8 cellular contexts compared by ENCODE assay signal in genomic region chr1:20233394-20233793, GRCh38. TPM values are rescaled to one million over a fixed set of nuclear protein-coding genes. Genes with fewer than 3 reads are reported as not detected.
DNase-seq lines count a peak whose midpoint lies in the region; ATAC-seq and TF ChIP-seq lines count a peak whose summit lies in the region.

No MANE protein-coding gene starts in this region.

- no peak for DNase-seq in AG04450 (ENCODE audit: low read depth, low spot score)
- peak; percentile 55 for DNase-seq in GM20000 (ENCODE audit: low spot score)
- no peak for DNase-seq in RWPE2 (ENCODE audit: low spot score)
- DNase-seq in left ventricle myocardium inferior, result no peak
- DNase-seq in HPDE6-E6E7 (ENCODE audit: extremely low spot score), result no peak
- DNase-seq in stimulated activated CD8-positive, alpha-beta memory T cell treated with anti-CD3 and anti-CD28 coated beads, Interleukin-4, amount 100 ng/mL, for 48 hours, result no peak
- no peak for DNase-seq in neuronal stem cell (ENCODE audit: low spot score)

- no peak overlapping the region for H3K18ac ChIP-seq in neuronal stem cell (ENCODE audit: low read length)

- H2BK15ac ChIP-seq in neuronal stem cell (ENCODE audit: low read length), result no peak overlapping the region

- TF ChIP-seq CTCF in AG04450 (IDR thresholded peaks at IDR 0.05; ENCODE audit: low read depth, low read length) (peak; percentile 55), GM20000 (IDR thresholded peaks at IDR 0.05; ENCODE audit: extremely low read depth, missing control alignments) (peak; percentile 32), RWPE2 (IDR thresholded peaks at IDR 0.05; ENCODE audit: poor library complexity, severe bottlenecking) (peak; percentile 60), left ventricle myocardium inferior (IDR thresholded peaks at IDR 0.05; ENCODE audit: borderline replicate concordance) (peak; percentile 52)

- POLR2A ChIA-PET in AG04450 (lab: Yijun Ruan, JAX), result no interaction called here

- H2BK12ac ChIP-seq in neuronal stem cell (ENCODE audit: low read length), result no peak overlapping the region

- no CpG with 5 or more reads among the region's 3 CpGs for WGBS in neuronal stem cell (ENCODE audit: extremely low coverage in 2 of 2, insufficient read length in 2 of 2, insufficient replicate concordance in 1 of 2), 2 donors

- no peaks in the 10 kb centered on the region for H3K9me3 ChIP-seq in AG04450 (ENCODE audit: control insufficient read depth, insufficient read depth, low read length)
- H3K9me3 ChIP-seq in RWPE2 (ENCODE audit: severe bottlenecking), result no peaks in the 10 kb centered on the region
- H3K9me3 ChIP-seq in left ventricle myocardium inferior (replicated peaks), result no peaks in the 10 kb centered on the region
- H3K9me3 ChIP-seq in neuronal stem cell (replicated peaks in 1 of 2; ENCODE audit: control insufficient read depth in 2 of 2, insufficient read depth in 1 of 2, low read depth in 1 of 2, low read length in 2 of 2), result no peaks in the 10 kb centered on the region

- no peak overlapping the region for H3K4ac ChIP-seq in neuronal stem cell (ENCODE audit: low read length)

- no peak overlapping the region for H3K4me3 ChIP-seq in AG04450 (ENCODE audit: low read depth, low read length)
- no peak overlapping the region for H3K4me3 ChIP-seq in RWPE2 (ENCODE audit: severe bottlenecking)
- H3K4me3 ChIP-seq in left ventricle myocardium inferior, result no peak overlapping the region
- H3K4me3 ChIP-seq in neuronal stem cell (ENCODE audit: low read length in 2 of 2), result no peak overlapping the region

- H4K91ac ChIP-seq in neuronal stem cell (ENCODE audit: low read depth, low read length, poor library complexity), result no peak overlapping the region

- no peak overlapping the region for H4K8ac ChIP-seq in neuronal stem cell (ENCODE audit: low read depth, low read length)

- no peak overlapping the region for H2BK120ac ChIP-seq in neuronal stem cell (ENCODE audit: low read depth, low read length)

- intact Hi-C loops in left ventricle myocardium inferior (cut with micrococcal nuclease), result no loop called here

- H3K9ac ChIP-seq in neuronal stem cell (ENCODE audit: low read depth, low read length, poor library complexity), result no peak overlapping the region

- H3K4me1 ChIP-seq in RWPE2 (ENCODE audit: insufficient read depth, poor library complexity, severe bottlenecking) (peaks cover 15% of the 10 kb centered on the region), left ventricle myocardium inferior (peaks cover 8% of the 10 kb centered on the region), neuronal stem cell (ENCODE audit: control insufficient read depth in 2 of 2, insufficient read depth in 1 of 2, low read depth in 1 of 2, low read length in 2 of 2) (peaks cover 0 to 6% of the 10 kb centered on the region in 2 donors)

- no peak overlapping the region for H2AK5ac ChIP-seq in neuronal stem cell (ENCODE audit: low read depth, low read length)

- no peaks in the 10 kb centered on the region for H3K79me1 ChIP-seq in neuronal stem cell (ENCODE audit: low read depth, low read length)

- no peak overlapping the region for H3K27ac ChIP-seq in AG04450 (ENCODE audit: low read depth, low read length)
- H3K27ac ChIP-seq in RWPE2 (ENCODE audit: poor library complexity, severe bottlenecking), result peak overlapping the region; percentile 34
- no peak overlapping the region for H3K27ac ChIP-seq in left ventricle myocardium inferior (replicated peaks)
- H3K27ac ChIP-seq in neuronal stem cell (replicated peaks; ENCODE audit: low read length), result no peak overlapping the region

- H2BK5ac ChIP-seq in neuronal stem cell (ENCODE audit: low read length), result no peak overlapping the region

- no peak for ATAC-seq in RWPE2 (ENCODE audit: low read depth)
- ATAC-seq in GM18873 (IDR thresholded peaks at IDR 0.05; ENCODE audit: low FRiP score, unreplicated experiment), result no peak

- H3K4me2 ChIP-seq in neuronal stem cell (ENCODE audit: insufficient read depth, low read length, poor library complexity, severe bottlenecking), result no peak overlapping the region

- H3K23ac ChIP-seq in neuronal stem cell (ENCODE audit: low read depth, low read length, poor library complexity), result no peak overlapping the region

- peaks cover 40% of the 10 kb centered on the region for H3K27me3 ChIP-seq in AG04450 (ENCODE audit: control insufficient read depth, insufficient read depth, low read length)
- no peaks in the 10 kb centered on the region for H3K27me3 ChIP-seq in RWPE2 (ENCODE audit: insufficient read depth, poor library complexity, severe bottlenecking)
- H3K27me3 ChIP-seq in left ventricle myocardium inferior (ENCODE audit: low read depth), result peaks cover 91% of the 10 kb centered on the region
- H3K27me3 ChIP-seq in neuronal stem cell (ENCODE audit: control insufficient read depth in 3 of 3, insufficient read depth in 3 of 3, low read depth in 1 of 3, low read length in 3 of 3), result peaks cover 0 to 16% (median 0%) of the 10 kb centered on the region in 3 experiments

- CTCF ChIA-PET in AG04450 (lab: Charles Lee), result interaction anchor here (0.6 to 3.0 kb wide), 12 partner anchors 9 to 261 kb away, joined by 3 to 21 read pairs (median 3); no protein-coding TSS in a partner anchor

- H2AFZ ChIP-seq in neuronal stem cell (ENCODE audit: low read length), result no peak overlapping the region

- no peaks in the 10 kb centered on the region for H3K36me3 ChIP-seq in RWPE2 (ENCODE audit: low read depth)
- H3K36me3 ChIP-seq in left ventricle myocardium inferior, result no peaks in the 10 kb centered on the region
- H3K36me3 ChIP-seq in neuronal stem cell (replicated peaks in 1 of 2; ENCODE audit: control insufficient read depth in 2 of 2, insufficient read depth in 2 of 2, low read length in 2 of 2), result no peaks in the 10 kb centered on the region

- no peak overlapping the region for H3K14ac ChIP-seq in neuronal stem cell (ENCODE audit: low read length)

RNA-seq across cellular contexts. Expression of gene PLA2G2C, which starts 47.1 kb away (rescaled TPM):
- polyA plus RNA-seq in AG04450 (2011; rRNA removed), result not detected in 2 replicates
- not detected in 2 replicates for polyA minus RNA-seq in AG04450 (2011; rRNA and poly(A)+ RNA removed)
- not detected for total RNA-seq in left ventricle myocardium inferior
- not detected for polyA plus RNA-seq in neuronal stem cell (2013, experiment 1 of 2)
- not detected for polyA plus RNA-seq in neuronal stem cell (2013, experiment 2 of 2)

RNA-seq across cellular contexts. Expression of gene UBXN10, which starts 47.5 kb away (rescaled TPM):
- polyA plus RNA-seq in AG04450 (2011; rRNA removed), result not detected in 2 replicates
- polyA minus RNA-seq in AG04450 (2011; rRNA and poly(A)+ RNA removed), result not detected in 2 replicates
- total RNA-seq in left ventricle myocardium inferior, result 1.4 TPM
- polyA plus RNA-seq in neuronal stem cell (2013, experiment 1 of 2), result 0.50 TPM
- polyA plus RNA-seq in neuronal stem cell (2013, experiment 2 of 2), result 0.55 TPM

RNA-seq across cellular contexts. Expression of gene VWA5B1, which starts 57.3 kb away (rescaled TPM):
- polyA plus RNA-seq in AG04450 (2011; rRNA removed), result not detected in 2 replicates
- polyA minus RNA-seq in AG04450 (2011; rRNA and poly(A)+ RNA removed), result not detected in 2 replicates
- 0.16 TPM for total RNA-seq in left ventricle myocardium inferior
- polyA plus RNA-seq in neuronal stem cell (2013, experiment 1 of 2), result 0.14 TPM
- 0.15 TPM for polyA plus RNA-seq in neuronal stem cell (2013, experiment 2 of 2)
